Comparison of ENCODE assay signal across 13 cellular contexts in genomic region chr11:75840560-75840959, GRCh38.
"Had no signal": no experiment of that assay in that cellular context is flagged by ENCODE, and none has a peak within 500 bp of the region (broad histone marks: within the 10 kb centered on the region; RNA-seq: fewer than 3 reads in every experiment).

No MANE protein-coding gene starts in this region.

- H3K36me3 Mint-ChIP-seq: natural killer cell had no signal

- H3K36me3 ChIP-seq: gastrocnemius medialis, neutrophil, SJCRH30, transverse colon had no signal

- ATAC-seq: body of pancreas, heart right ventricle, natural killer cell had no signal

- H3K4me3 ChIP-seq: body of pancreas, gastrocnemius medialis, heart right ventricle, SJCRH30, transverse colon had no signal

- H3K9me3 Mint-ChIP-seq: activated CD4-positive, alpha-beta T cell treated with anti-CD3 and anti-CD28 coated beads, Interleukin-2, amount 10 ng/mL, durations not matched to agents 7 days and 5 days; activated naive CD4-positive, alpha-beta T cell treated with anti-CD3 and anti-CD28 coated beads for 36 hours; natural killer cell had no signal

- H3K27ac ChIP-seq: body of pancreas, gastrocnemius medialis, heart right ventricle, neutrophil, SJCRH30, transverse colon had no signal

- DNase-seq: activated CD4-positive, alpha-beta T cell treated with anti-CD3 and anti-CD28 coated beads, Interleukin-2, amount 10 ng/mL, durations not matched to agents 7 days and 5 days; activated naive CD4-positive, alpha-beta T cell treated with anti-CD3 and anti-CD28 coated beads for 36 hours; body of pancreas; dermis blood vessel endothelial cell; gastrocnemius medialis; heart right ventricle; natural killer cell; retina; SJCRH30; stimulated activated naive CD4-positive, alpha-beta T cell; T-helper 9 cell; transverse colon had no signal

- H3K27me3 Mint-ChIP-seq: activated CD4-positive, alpha-beta T cell treated with anti-CD3 and anti-CD28 coated beads, Interleukin-2, amount 10 ng/mL, durations not matched to agents 7 days and 5 days had no signal

- H3K9me3 ChIP-seq: body of pancreas, gastrocnemius medialis, neutrophil, SJCRH30, transverse colon had no signal

- H3K27me3 ChIP-seq: body of pancreas, gastrocnemius medialis, heart right ventricle, neutrophil, SJCRH30, transverse colon had no signal

- H3K4me3 Mint-ChIP-seq: activated CD4-positive, alpha-beta T cell treated with anti-CD3 and anti-CD28 coated beads, Interleukin-2, amount 10 ng/mL, durations not matched to agents 7 days and 5 days; activated naive CD4-positive, alpha-beta T cell treated with anti-CD3 and anti-CD28 coated beads for 36 hours; natural killer cell had no signal

- H3K27ac Mint-ChIP-seq: activated CD4-positive, alpha-beta T cell treated with anti-CD3 and anti-CD28 coated beads, Interleukin-2, amount 10 ng/mL, durations not matched to agents 7 days and 5 days; activated naive CD4-positive, alpha-beta T cell treated with anti-CD3 and anti-CD28 coated beads for 36 hours; natural killer cell had no signal
